1 cellular context compared by ENCODE assay signal in the genomic region with DNA sequence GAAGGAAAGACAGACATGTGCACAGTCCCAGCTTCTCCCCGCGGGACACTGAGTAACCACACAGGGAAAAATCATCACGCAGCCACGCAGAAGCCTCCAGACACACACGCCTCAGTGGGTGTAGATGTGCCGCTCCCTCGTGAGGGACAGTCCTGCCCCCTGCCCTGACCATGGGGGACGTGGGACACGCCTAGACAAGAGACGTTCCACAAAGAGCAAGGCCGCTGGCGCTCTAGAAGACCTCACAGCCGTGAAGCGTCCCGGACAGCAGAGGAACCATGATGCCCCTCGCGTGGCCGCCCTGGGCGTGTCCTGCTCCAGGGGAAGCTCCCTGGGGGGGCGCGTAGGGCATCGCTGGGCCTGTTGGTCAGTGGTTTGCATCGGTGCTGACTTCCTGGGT.
TF ChIP-seq lines count a peak whose summit lies in the region.

No MANE protein-coding gene starts in this region.

TF ChIP-seq in K562, 482 proteins besides CTCF, POLR2A, EP300 and RAD21 (continued from another document):
- TF ChIP-seq, protein P1, sequence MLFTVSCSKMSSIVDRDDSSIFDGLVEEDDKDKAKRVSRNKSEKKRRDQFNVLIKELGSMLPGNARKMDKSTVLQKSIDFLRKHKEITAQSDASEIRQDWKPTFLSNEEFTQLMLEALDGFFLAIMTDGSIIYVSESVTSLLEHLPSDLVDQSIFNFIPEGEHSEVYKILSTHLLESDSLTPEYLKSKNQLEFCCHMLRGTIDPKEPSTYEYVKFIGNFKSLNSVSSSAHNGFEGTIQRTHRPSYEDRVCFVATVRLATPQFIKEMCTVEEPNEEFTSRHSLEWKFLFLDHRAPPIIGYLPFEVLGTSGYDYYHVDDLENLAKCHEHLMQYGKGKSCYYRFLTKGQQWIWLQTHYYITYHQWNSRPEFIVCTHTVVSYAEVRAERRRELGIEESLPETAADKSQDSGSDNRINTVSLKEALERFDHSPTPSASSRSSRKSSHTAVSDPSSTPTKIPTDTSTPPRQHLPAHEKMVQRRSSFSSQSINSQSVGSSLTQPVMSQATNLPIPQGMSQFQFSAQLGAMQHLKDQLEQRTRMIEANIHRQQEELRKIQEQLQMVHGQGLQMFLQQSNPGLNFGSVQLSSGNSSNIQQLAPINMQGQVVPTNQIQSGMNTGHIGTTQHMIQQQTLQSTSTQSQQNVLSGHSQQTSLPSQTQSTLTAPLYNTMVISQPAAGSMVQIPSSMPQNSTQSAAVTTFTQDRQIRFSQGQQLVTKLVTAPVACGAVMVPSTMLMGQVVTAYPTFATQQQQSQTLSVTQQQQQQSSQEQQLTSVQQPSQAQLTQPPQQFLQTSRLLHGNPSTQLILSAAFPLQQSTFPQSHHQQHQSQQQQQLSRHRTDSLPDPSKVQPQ (CRISPR knock-in tag; IDR thresholded peaks at IDR 0.05; ENCODE audit: borderline replicate concordance) = no peak
- TF ChIP-seq CAMTA2 (CRISPR knock-in tag; conservative IDR thresholded peaks at IDR 0.05) = no peak
- no peak for TF ChIP-seq JUN (IDR thresholded peaks at IDR 0.05; ENCODE audit: borderline replicate concordance, low read depth, low read length)
- TF ChIP-seq JUN (CRISPR knock-in tag; IDR thresholded peaks at IDR 0.05; ENCODE audit: borderline replicate concordance) = no peak
TF ChIP-seq in K562: peak in this region for 0.
